In the genomic region with DNA sequence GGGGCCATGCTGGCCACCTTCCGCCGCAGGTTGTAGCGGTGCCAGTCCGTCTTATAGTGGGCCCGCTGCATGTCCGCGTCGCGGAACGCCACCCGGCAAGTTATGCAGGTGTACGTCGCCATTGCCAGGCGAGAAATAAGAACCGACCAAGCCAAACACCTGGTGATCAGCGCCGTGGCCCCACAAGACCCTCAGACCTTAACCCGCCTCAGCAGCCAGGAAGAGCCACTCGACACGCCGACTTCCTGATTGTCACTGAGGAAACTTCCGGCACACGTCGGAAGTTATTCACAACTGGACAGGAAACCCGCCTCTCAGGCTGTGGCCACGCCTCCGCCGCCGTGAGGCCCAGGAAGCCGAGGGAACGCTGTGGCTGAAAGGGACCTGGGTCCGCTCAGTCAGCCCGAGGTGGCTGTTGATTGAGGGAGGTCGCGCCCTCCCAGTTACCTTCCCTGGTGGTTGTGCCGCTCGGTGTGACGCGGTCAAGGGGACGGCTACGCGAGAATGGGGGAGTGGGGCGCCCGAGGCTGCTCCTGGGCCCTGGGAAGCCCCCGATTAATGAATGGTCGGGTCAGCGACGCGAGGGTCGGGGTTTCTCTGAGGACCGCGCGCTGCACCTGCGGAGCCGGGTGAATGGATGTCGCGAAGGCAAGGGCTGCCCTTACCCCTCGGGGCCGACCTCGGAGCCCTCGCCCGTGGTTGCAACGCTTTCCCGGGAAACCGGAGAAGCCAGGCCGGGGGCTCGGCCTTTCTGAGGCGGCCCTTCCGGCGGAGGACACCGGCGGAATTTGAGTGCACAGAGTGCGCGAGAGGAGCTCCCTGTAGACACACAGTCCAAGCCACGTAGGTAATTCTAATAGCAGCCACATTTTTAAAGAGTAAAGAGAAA, we compare ENCODE assay signal across 8 cellular contexts. TPM values are rescaled to one million over a fixed set of nuclear protein-coding genes. Genes with fewer than 3 reads are reported as not detected.
DNase-seq lines count a peak whose midpoint lies in the region; ATAC-seq, FAIRE-seq and TF ChIP-seq lines count a peak whose summit lies in the region.

A gene with protein sequence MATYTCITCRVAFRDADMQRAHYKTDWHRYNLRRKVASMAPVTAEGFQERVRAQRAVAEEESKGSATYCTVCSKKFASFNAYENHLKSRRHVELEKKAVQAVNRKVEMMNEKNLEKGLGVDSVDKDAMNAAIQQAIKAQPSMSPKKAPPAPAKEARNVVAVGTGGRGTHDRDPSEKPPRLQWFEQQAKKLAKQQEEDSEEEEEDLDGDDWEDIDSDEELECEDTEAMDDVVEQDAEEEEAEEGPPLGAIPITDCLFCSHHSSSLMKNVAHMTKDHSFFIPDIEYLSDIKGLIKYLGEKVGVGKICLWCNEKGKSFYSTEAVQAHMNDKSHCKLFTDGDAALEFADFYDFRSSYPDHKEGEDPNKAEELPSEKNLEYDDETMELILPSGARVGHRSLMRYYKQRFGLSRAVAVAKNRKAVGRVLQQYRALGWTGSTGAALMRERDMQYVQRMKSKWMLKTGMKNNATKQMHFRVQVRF (minus strand): TSS at position 257 of the 889 bp plus-strand sequence. CDS start 135 bp downstream, at position 122.

- peaks cover 20% of the 10 kb centered on the region for H3K79me2 ChIP-seq in OCI-LY1 (ENCODE audit: insufficient read depth, low read length)

- H3K4me1 ChIP-seq in OCI-LY1 (ENCODE audit: insufficient read depth, low read length, severe bottlenecking) (peaks cover 37% of the 10 kb centered on the region), mesodermal cell (ENCODE audit: control insufficient read depth, insufficient read depth, low read length, poor library complexity, severe bottlenecking) (peaks cover 20% of the 10 kb centered on the region)

- TF ChIP-seq CTCF in D721Med (IDR thresholded peaks at IDR 0.05; ENCODE audit: insufficient read depth, missing control alignments) (no peak), OCI-LY1 (IDR thresholded peaks at IDR 0.05; ENCODE audit: low read length) (no peak)

- H3K27ac ChIP-seq in OCI-LY1 (ENCODE audit: low read depth, low read length, poor library complexity, severe bottlenecking) (peak within 1 kb of the TSS; percentile 15), mesodermal cell (ENCODE audit: low read depth, low read length, severe bottlenecking) (peak within 1 kb of the TSS; percentile 69)

- 1% methylated on average over 62 to 68 of the region's 75 CpGs for WGBS in mesodermal cell (ENCODE audit: insufficient coverage in 2 of 2), 2 experiments

- no peaks in the 10 kb centered on the region for H4K20me1 ChIP-seq in OCI-LY1 (ENCODE audit: insufficient read depth, low read length)

- no peaks in the 10 kb centered on the region for H3K9me3 ChIP-seq in OCI-LY1 (ENCODE audit: low read length)
- H3K9me3 ChIP-seq in mesodermal cell (ENCODE audit: control insufficient read depth, low read length) = no peaks in the 10 kb centered on the region

- H3K4me2 ChIP-seq in OCI-LY1 (ENCODE audit: low read length) = peak within 1 kb of the TSS; percentile 87

- H3K27me3 ChIP-seq in OCI-LY1 (ENCODE audit: insufficient read depth, low read length) = no peaks in the 10 kb centered on the region

- H3K9me2 ChIP-seq in OCI-LY1 (ENCODE audit: low read depth, low read length) = no peaks in the 10 kb centered on the region

- FAIRE-seq in D721Med (lab: Jason Lieb, UNC) (no peak), endometrium (lab: Jason Lieb, UNC) (peak; percentile 29)

- peak within 1 kb of the TSS; percentile 90 for H3K9ac ChIP-seq in OCI-LY1 (ENCODE audit: low read length)

- peak; percentile 83 for ATAC-seq in GM21526 (IDR thresholded peaks at IDR 0.05; ENCODE audit: low FRiP score, unreplicated experiment)

- H3F3A ChIP-seq in OCI-LY1 (ENCODE audit: insufficient read depth, low read length) = no peaks in the 10 kb centered on the region

- DNase-seq in D721Med (ENCODE audit: insufficient read length, low spot score) (peak; percentile 29), HuH-7 (ENCODE audit: low spot score) (peak; percentile 77)
- peak; percentile 87 for DNase-seq in activated CD8-positive, alpha-beta memory T cell treated with anti-CD3 and anti-CD28 coated beads, Interleukin-2, amount 50 U/mL, for 4 hours
- DNase-seq in stimulated activated CD8-positive, alpha-beta memory T cell treated with anti-CD3 and anti-CD28 coated beads, Interleukin-15, amount 100 ng/mL, for 4 hours (ENCODE audit: low read depth in 2 of 2) = peak; percentile 74 to 79

- H3K36me3 ChIP-seq in OCI-LY1 (ENCODE audit: insufficient read depth, low read length) (peaks cover 31% of the 10 kb centered on the region), mesodermal cell (ENCODE audit: control insufficient read depth, insufficient read depth, low read length) (peaks cover 35% of the 10 kb centered on the region)

- H3K4me3 ChIP-seq in OCI-LY1 (ENCODE audit: low read depth, low read length, poor library complexity, severe bottlenecking) (peak within 1 kb of the TSS; percentile 97), mesodermal cell (ENCODE audit: extremely low read depth, insufficient read depth, low read length, poor library complexity, severe bottlenecking) (peak within 1 kb of the TSS; percentile 82)

- no peak within 1 kb of the TSS for H2AFZ ChIP-seq in OCI-LY1 (ENCODE audit: low read length)

RNA-seq across cellular contexts. Expression of the gene that starts here (rescaled TPM):
- 30.3 TPM for polyA plus RNA-seq in mesodermal cell (2013, experiment 1 of 2)
- polyA plus RNA-seq in mesodermal cell (2013, experiment 2 of 2) = 24.3 TPM

Comparison
In these comparisons a context has a peak if more than half of its experiments do, and no peak if none do; other contexts are left out.
1. Peak in every context shown above with its lines: DNase-seq, ATAC-seq, H3K4me3 ChIP-seq and H3K27ac ChIP-seq.
2. DNase-seq: peak in every context shown above with its lines; median percentile 87 in activated CD8-positive, alpha-beta memory T cell treated with anti-CD3 and anti-CD28 coated beads, Interleukin-2, amount 50 U/mL, for 4 hours; 77 in HuH-7; 76 in stimulated activated CD8-positive, alpha-beta memory T cell treated with anti-CD3 and anti-CD28 coated beads, Interleukin-15, amount 100 ng/mL, for 4 hours; 29 in D721Med.